16 cellular contexts compared by ENCODE assay signal in genomic region chr3:57166660-57167059, GRCh38. TPM values are rescaled to one million over a fixed set of nuclear protein-coding genes. Genes with fewer than 3 reads are reported as not detected.
DNase-seq lines count a peak whose midpoint lies in the region; ATAC-seq and TF ChIP-seq lines count a peak whose summit lies in the region.
"Had no signal": no experiment of that assay in that cellular context is flagged by ENCODE, and none has a peak within 500 bp of the region (broad histone marks: within the 10 kb centered on the region; RNA-seq: fewer than 3 reads in every experiment).

No MANE protein-coding gene starts in this region.

- DNase-seq in activated naive CD8-positive, alpha-beta T cell treated with anti-CD3 and anti-CD28 coated beads for 36 hours: no peak
- DNase-seq in naive B cell: no peak
- no peak for DNase-seq in type B pancreatic cell (ENCODE audit: extremely low spot score, unreplicated experiment)
- no peak for DNase-seq in stimulated activated CD4-positive, alpha-beta T cell treated with anti-CD3 and anti-CD28 coated beads, Interleukin-12 subunit alpha, Interleukin-12 subunit beta, amount 100 ng/mL, for 4 hours
- no peak for DNase-seq in aorta
- DNase-seq: 8988T, GF-D8, NCI-H1417, NCI-H187, NCI-H2227 treated with DMSO at 0.1 percent for 48 hours, NCI-H510A treated with DMSO at 0.1 percent for 48 hours, NCI-H774 had no signal

- no peaks in the 10 kb centered on the region for H3K36me3 ChIP-seq in aorta (ENCODE audit: control insufficient read depth in 1 of 2, insufficient read depth in 2 of 2, low read length in 1 of 2)

- no peak overlapping the region for H3K27ac Mint-ChIP-seq in activated naive CD8-positive, alpha-beta T cell
- H3K27ac Mint-ChIP-seq in activated naive CD8-positive, alpha-beta T cell treated with anti-CD3 and anti-CD28 coated beads for 36 hours: no peak overlapping the region
- H3K27ac Mint-ChIP-seq in brain: peak overlapping the region in 1 of 5 experiments; percentile 49
- no peak overlapping the region for H3K27ac Mint-ChIP-seq in naive B cell
- no peak overlapping the region for H3K27ac Mint-ChIP-seq in type B pancreatic cell

- no peak overlapping the region for H3K27ac ChIP-seq in aorta (ENCODE audit: low read depth in 1 of 2, low read length in 2 of 2)

- ATAC-seq in naive B cell (ENCODE audit: low read depth in 2 of 2): no peak
- no peak for ATAC-seq in GM19023 (IDR thresholded peaks at IDR 0.05; ENCODE audit: unreplicated experiment)
- ATAC-seq in aorta (ENCODE audit: low FRiP score): no peak
- ATAC-seq: Right ventricle myocardium inferior had no signal

- H3K27me3 Mint-ChIP-seq in activated naive CD8-positive, alpha-beta T cell: peaks cover 57% of the 10 kb centered on the region
- H3K27me3 Mint-ChIP-seq in activated naive CD8-positive, alpha-beta T cell treated with anti-CD3 and anti-CD28 coated beads for 36 hours: peaks cover 82% of the 10 kb centered on the region
- peaks cover 24% of the 10 kb centered on the region for H3K27me3 Mint-ChIP-seq in brain
- H3K27me3 Mint-ChIP-seq in naive B cell: peaks cover 54 to 68% (median 60%) of the 10 kb centered on the region in 3 donors
- peaks cover 28% of the 10 kb centered on the region for H3K27me3 Mint-ChIP-seq in type B pancreatic cell

- no peaks in the 10 kb centered on the region for H3K4me1 ChIP-seq in aorta (ENCODE audit: control insufficient read depth in 1 of 2, insufficient read depth in 2 of 2, low read length in 2 of 2)

- H3K4me3 ChIP-seq in aorta (ENCODE audit: low read length in 2 of 2): no peak overlapping the region

- H3K27me3 ChIP-seq in aorta (ENCODE audit: control insufficient read depth in 1 of 2, insufficient read depth in 2 of 2, low read length in 1 of 2): no peaks in the 10 kb centered on the region

- intact Hi-C loops in aorta (cut with DNase I): loop anchor here in 1 of 2 donors (5.0 to 10.0 kb wide), 4 partner anchors 64 to 688 kb away; partner anchors contain the start of gene PDE12

- TF ChIP-seq CTCF in brain (conservative IDR thresholded peaks at IDR 0.05): no peak
- TF ChIP-seq CTCF in type B pancreatic cell (conservative IDR thresholded peaks at IDR 0.05): no peak

- whole genome bisulfite sequencing in aorta, 2 donors: 50 to 72% methylated on average over 2 of the region's 2 CpGs

- H3K9me3 ChIP-seq in aorta (ENCODE audit: control insufficient read depth, low read length): no peaks in the 10 kb centered on the region

- H3K4me3 Mint-ChIP-seq in activated naive CD8-positive, alpha-beta T cell: peak overlapping the region; percentile 39
- no peak overlapping the region for H3K4me3 Mint-ChIP-seq in activated naive CD8-positive, alpha-beta T cell treated with anti-CD3 and anti-CD28 coated beads for 36 hours
- H3K4me3 Mint-ChIP-seq in brain (peak overlapping the region in 4 of 5 experiments; percentile 7 to 72 (median 35)), naive B cell (peak overlapping the region in 7 of 8 donors; percentile 5 to 83 (median 42)), type B pancreatic cell (peak overlapping the region; percentile 61)

- peaks cover 21% of the 10 kb centered on the region for H3K4me1 Mint-ChIP-seq in activated naive CD8-positive, alpha-beta T cell (ENCODE audit: low read depth)
- peaks cover 12% of the 10 kb centered on the region for H3K4me1 Mint-ChIP-seq in activated naive CD8-positive, alpha-beta T cell treated with anti-CD3 and anti-CD28 coated beads for 36 hours
- peaks cover 35% of the 10 kb centered on the region for H3K4me1 Mint-ChIP-seq in brain
- H3K4me1 Mint-ChIP-seq in naive B cell: peaks cover 14 to 28% (median 22%) of the 10 kb centered on the region in 3 donors
- H3K4me1 Mint-ChIP-seq in type B pancreatic cell (ENCODE audit: unreplicated experiment): peaks cover 33% of the 10 kb centered on the region

- no peaks in the 10 kb centered on the region for H3K9me3 Mint-ChIP-seq in activated naive CD8-positive, alpha-beta T cell (ENCODE audit: low read depth)
- no peaks in the 10 kb centered on the region for H3K9me3 Mint-ChIP-seq in activated naive CD8-positive, alpha-beta T cell treated with anti-CD3 and anti-CD28 coated beads for 36 hours
- H3K9me3 Mint-ChIP-seq in brain (peaks cover 0 to 7% (median 0%) of the 10 kb centered on the region in 5 experiments), naive B cell (no peaks in the 10 kb centered on the region), type B pancreatic cell (no peaks in the 10 kb centered on the region)

- no peaks in the 10 kb centered on the region for H3K36me3 Mint-ChIP-seq in activated naive CD8-positive, alpha-beta T cell
- H3K36me3 Mint-ChIP-seq in activated naive CD8-positive, alpha-beta T cell treated with anti-CD3 and anti-CD28 coated beads for 36 hours: no peaks in the 10 kb centered on the region
- H3K36me3 Mint-ChIP-seq in brain (no peaks in the 10 kb centered on the region), naive B cell (no peaks in the 10 kb centered on the region), type B pancreatic cell (no peaks in the 10 kb centered on the region)

RNA-seq across cellular contexts. Expression of gene IL17RD, which starts 1.5 kb away (rescaled TPM):
- total RNA-seq in activated naive CD8-positive, alpha-beta T cell treated with anti-CD3 and anti-CD28 coated beads for 36 hours: under 1 TPM in 1 of 2 experiments, not detected in 1; 0.04 TPM
- polyA plus RNA-seq in brain (ENCODE audit: insufficient read depth, low read depth, low replicate concordance): 6.1 TPM
- polyA plus RNA-seq in naive B cell (ENCODE audit: low read depth in 6 of 6): not detected
- total RNA-seq in type B pancreatic cell (ENCODE audit: low replicate concordance): 14.8 and 47.4 TPM in 2 replicates
- total RNA-seq in aorta: 10 to 100 TPM in 1 of 2 donors, 1 to 10 TPM in 1; 4.3 to 17.0 TPM
- polyA plus RNA-seq in aorta: under 1 TPM; 0.63 to 0.64 TPM

RNA-seq across cellular contexts. Expression of gene HESX1, which starts 33.1 kb away (rescaled TPM):
- total RNA-seq in activated naive CD8-positive, alpha-beta T cell treated with anti-CD3 and anti-CD28 coated beads for 36 hours: under 1 TPM; 0.35 to 0.38 TPM
- polyA plus RNA-seq in brain (ENCODE audit: insufficient read depth, low read depth, low replicate concordance) (0.71 TPM), naive B cell (ENCODE audit: low read depth in 6 of 6) (1 to 10 TPM in 1 of 6 donors, under 1 TPM in 2, not detected in 3; 0.33 to 1.2 (median 0.93) TPM), aorta (1 to 10 TPM in 1 of 2 donors, under 1 TPM in 1; 0.95 to 1.8 TPM)
- total RNA-seq in type B pancreatic cell (ENCODE audit: low replicate concordance) (0.40 and 1.7 TPM in 2 replicates), aorta (1 to 10 TPM in 1 of 2 donors, under 1 TPM in 1; 0.36 to 1.9 TPM)
- total RNA-seq: Right ventricle myocardium inferior had no signal

Comparison
In these comparisons a context has a peak if more than half of its experiments do, and no peak if none do; other contexts are left out.
1. RNA of gene IL17RD, which starts 1.5 kb away (total RNA-seq): 14.8 to 47.4 TPM in type B pancreatic cell and 4.3 to 17.0 TPM in aorta; 0.04 TPM in activated naive CD8-positive, alpha-beta T cell treated with anti-CD3 and anti-CD28 coated beads for 36 hours; every median in the first group is over 4 times any median in the second.